In the genomic region with DNA sequence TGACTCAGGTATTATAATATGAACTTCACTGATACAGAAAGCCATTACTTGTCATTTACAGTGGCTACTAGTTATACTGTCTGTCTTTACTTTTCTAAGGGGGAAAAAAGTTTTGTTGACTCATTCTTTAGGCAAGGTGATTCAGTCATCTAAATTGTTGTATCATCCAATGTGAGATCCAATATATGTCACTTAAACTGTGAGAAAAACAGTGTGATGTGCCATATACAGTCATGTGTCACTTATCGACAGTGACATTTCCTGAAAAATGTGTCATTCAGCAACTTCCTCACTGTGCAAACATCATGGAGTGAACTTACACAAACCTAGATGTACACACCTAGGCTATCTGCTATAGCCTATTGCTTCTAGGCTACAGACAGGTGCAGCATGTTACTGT, we compare ENCODE assay signal across 24 cellular contexts. TPM values are rescaled to one million over a fixed set of nuclear protein-coding genes. Genes with fewer than 3 reads are reported as not detected.
"Had no signal": no experiment of that assay in that cellular context is flagged by ENCODE, and none has a peak within 500 bp of the region (broad histone marks: within the 10 kb centered on the region; RNA-seq: fewer than 3 reads in every experiment).

No MANE protein-coding gene starts in this region.

- H3K9me3 ChIP-seq: colonic mucosa, neutrophil, ovary, thoracic aorta, upper lobe of left lung had no signal

- ATAC-seq: effector memory CD8-positive, alpha-beta T cell; psoas muscle; WTC11 had no signal

- H3K36me3 ChIP-seq: breast epithelium, colonic mucosa, esophagus muscularis mucosa, neutrophil, ovary, right atrium auricular region, spleen, thoracic aorta, upper lobe of left lung had no signal

- H3K27me3 ChIP-seq: breast epithelium, colonic mucosa, dorsolateral prefrontal cortex, esophagus muscularis mucosa, neutrophil, ovary, right atrium auricular region, spleen, upper lobe of left lung had no signal

- FAIRE-seq: endothelial cell of umbilical vein had no signal

- H3K27ac ChIP-seq: breast epithelium, colonic mucosa, dorsolateral prefrontal cortex, esophagus muscularis mucosa, neutrophil, ovary, psoas muscle, right atrium auricular region, spleen, thoracic aorta, upper lobe of left lung had no signal

- DNase-seq: activated CD4-positive, alpha-beta T cell treated with anti-CD3 and anti-CD28 coated beads, Interleukin-2, amount 50 U/mL, for 48 hours; activated CD8-positive, alpha-beta memory T cell treated with anti-CD3 and anti-CD28 coated beads, Interleukin-2, amount 50 U/mL, for 48 hours; activated naive CD4-positive, alpha-beta T cell treated with anti-CD3 and anti-CD28 coated beads for 36 hours; activated naive CD8-positive, alpha-beta T cell treated with anti-CD3 and anti-CD28 coated beads, Interleukin-2, amount 10 ng/mL, durations not matched to agents 7 days and 5 days; activated T-cell treated with anti-CD3 and anti-CD28 coated beads, Interleukin-2, amount 50 U/mL, for 4 hours; amniotic stem cell; colonic mucosa; dorsolateral prefrontal cortex; effector memory CD8-positive, alpha-beta T cell; hippocampal formation; ovary; psoas muscle; spleen; stimulated activated CD4-positive, alpha-beta T cell treated with anti-CD3 and anti-CD28 coated beads, Interleukin-4, amount 100 ng/mL, for 1 hour; stimulated activated naive CD4-positive, alpha-beta T cell treated with Interleukin-2 at 50 U/mL for 16 hours; upper lobe of left lung had no signal

- H3K4me1 ChIP-seq: breast epithelium, colonic mucosa, esophagus muscularis mucosa, psoas muscle, right atrium auricular region, spleen, upper lobe of left lung had no signal

- H3K4me3 ChIP-seq: breast epithelium, colonic mucosa, dorsolateral prefrontal cortex, esophagus muscularis mucosa, ovary, psoas muscle, right atrium auricular region, spleen, thoracic aorta, upper lobe of left lung had no signal

RNA-seq across cellular contexts. Expression of a gene that starts 57.6 kb away (rescaled TPM):
- total RNA-seq: activated CD8-positive, alpha-beta memory T cell treated with anti-CD3 and anti-CD28 coated beads for 36 hours; activated naive CD4-positive, alpha-beta T cell treated with anti-CD3 and anti-CD28 coated beads for 36 hours; activated naive CD8-positive, alpha-beta T cell treated with anti-CD3 and anti-CD28 coated beads, Interleukin-2, amount 10 ng/mL, durations not matched to agents 7 days and 5 days; activated T-cell treated with anti-CD3 and anti-CD28 coated beads, Interleukin-2, amount 50 U/mL, for 4 hours had no signal
